Comparison of ENCODE assay signal across 24 cellular contexts in the genomic region with DNA sequence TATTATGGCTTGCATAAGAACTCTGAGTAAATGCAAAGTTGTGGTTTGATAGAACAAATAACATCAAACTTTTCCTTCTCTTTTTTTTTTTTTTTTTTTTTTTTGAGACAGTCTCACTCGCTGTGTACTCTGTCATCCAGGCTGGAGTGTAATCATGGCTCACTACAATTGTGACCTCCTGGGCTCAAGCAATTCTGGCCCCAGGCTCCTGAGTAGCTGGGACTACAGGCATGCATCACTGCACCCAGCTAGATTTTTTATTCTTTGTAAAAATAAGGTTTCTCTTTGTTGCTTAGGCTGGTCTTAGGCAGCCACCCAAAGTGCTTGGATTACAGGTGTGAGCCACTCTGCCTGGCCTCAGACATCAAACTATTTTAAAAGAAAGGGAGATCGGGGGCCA.
"Had no signal": no experiment of that assay in that cellular context is flagged by ENCODE, and none has a peak within 500 bp of the region (broad histone marks: within the 10 kb centered on the region; RNA-seq: fewer than 3 reads in every experiment).

No MANE protein-coding gene starts in this region.

- ATAC-seq: activated CD4-positive, CD25-positive, alpha-beta regulatory T cell treated with anti-CD3 and anti-CD28 coated beads, Interleukin-2, amount 50 U/mL, for 24 hours; activated CD8-positive, alpha-beta T cell treated with anti-CD3 and anti-CD28 coated beads for 36 hours; activated T-cell treated with anti-CD3 and anti-CD28 coated beads, Interleukin-2, amount 50 U/mL, for 4 hours; activated T-helper 17 cell treated with anti-CD3 and anti-CD28 coated beads, Interleukin-2, amount 50 U/mL, for 72 hours; gastroesophageal sphincter; heart right ventricle had no signal

- DNase-seq: activated B cell treated with CpG ODN at 0.5 μM for 24 hours; activated CD4-positive, alpha-beta T cell treated with anti-CD3 and anti-CD28 coated beads for 48 hours; activated CD4-positive, alpha-beta T cell treated with anti-CD3 and anti-CD28 coated beads, Interleukin-2, amount 50 U/mL, for 1 hour; activated CD4-positive, alpha-beta T cell treated with anti-CD3 and anti-CD28 coated beads, Interleukin-2, amount 50 U/mL, for 48 hours; activated CD8-positive, alpha-beta memory T cell treated with anti-CD3 and anti-CD28 coated beads for 24 hours; activated CD8-positive, alpha-beta T cell treated with anti-CD3 and anti-CD28 coated beads for 36 hours; activated effector memory CD4-positive, alpha-beta T cell treated with Interleukin-2 at 50 U/mL for 16 hours; activated gamma-delta T cell treated with Interleukin-2 at 50 U/mL for 16 hours; activated naive CD4-positive, alpha-beta T cell treated with anti-CD3 and anti-CD28 coated beads, Interleukin-2, amount 50 U/mL, for 16 hours; activated naive CD4-positive, alpha-beta T cell treated with Interleukin-2 at 50 U/mL for 16 hours; activated T-cell treated with anti-CD3 and anti-CD28 coated beads, Interleukin-2, amount 50 U/mL, for 4 hours; amniotic stem cell; anterior cingulate cortex; brain microvascular endothelial cell; cortex of kidney; effector CD8-positive, alpha-beta T cell; esophagus squamous epithelium; foreskin melanocyte; heart right ventricle; T-helper 9 cell; WERI-Rb-1 had no signal
